In genomic region chr18:12287684-12288405, GRCh38 we compare ENCODE assay signal across 1 cellular context.
TF ChIP-seq lines count a peak whose summit lies in the region.

No MANE protein-coding gene starts in this region.

TF ChIP-seq in HCT116, 20 proteins besides CTCF, POLR2A, EP300 and RAD21 (continued from another document):
- TF ChIP-seq ZBTB33 (IDR thresholded peaks at IDR 0.05; ENCODE audit: extremely low read depth, insufficient replicate concordance, low read length): no peak
- TF ChIP-seq FOSL1 (IDR thresholded peaks at IDR 0.05; ENCODE audit: low read depth): no peak
- TF ChIP-seq SRF (IDR thresholded peaks at IDR 0.05; ENCODE audit: low read depth): no peak
- TF ChIP-seq, protein P1, sequence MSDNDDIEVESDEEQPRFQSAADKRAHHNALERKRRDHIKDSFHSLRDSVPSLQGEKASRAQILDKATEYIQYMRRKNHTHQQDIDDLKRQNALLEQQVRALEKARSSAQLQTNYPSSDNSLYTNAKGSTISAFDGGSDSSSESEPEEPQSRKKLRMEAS (IDR thresholded peaks at IDR 0.05): no peak
- no peak for TF ChIP-seq CBX3 (IDR thresholded peaks at IDR 0.05; ENCODE audit: low read depth)
- no peak for TF ChIP-seq JUND (IDR thresholded peaks at IDR 0.05)
- TF ChIP-seq, protein P2, sequence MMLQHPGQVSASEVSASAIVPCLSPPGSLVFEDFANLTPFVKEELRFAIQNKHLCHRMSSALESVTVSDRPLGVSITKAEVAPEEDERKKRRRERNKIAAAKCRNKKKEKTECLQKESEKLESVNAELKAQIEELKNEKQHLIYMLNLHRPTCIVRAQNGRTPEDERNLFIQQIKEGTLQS (IDR thresholded peaks at IDR 0.05): no peak
- 0 out of 2 replicates have a peak, but pooled peaks have one; percentile 26 for TF ChIP-seq SIN3A (IDR thresholded peaks at IDR 0.05; ENCODE audit: low read depth)
- no peak for TF ChIP-seq CEBPB (IDR thresholded peaks at IDR 0.05; ENCODE audit: low read depth)
- no peak for TF ChIP-seq TCF7L2 (IDR thresholded peaks at IDR 0.05; ENCODE audit: borderline replicate concordance, extremely low read depth, insufficient read depth, insufficient read length)
- peak; percentile 54 for TF ChIP-seq POLR2AphosphoS5 (IDR thresholded peaks at IDR 0.05; ENCODE audit: low read depth, low read length)
- no peak for TF ChIP-seq EZH2phosphoT487 (IDR thresholded peaks at IDR 0.05; ENCODE audit: borderline replicate concordance)
- no peak for TF ChIP-seq ZNF274 (IDR thresholded peaks at IDR 0.05; ENCODE audit: low read depth, low read length)
- TF ChIP-seq SP1 (IDR thresholded peaks at IDR 0.05; ENCODE audit: low read depth): peak; percentile 45; the same call in 1 of the 2 replicates
